8 cellular contexts compared by ENCODE assay signal in genomic region chr11:12007769-12008737, GRCh38. TPM values are rescaled to one million over a fixed set of nuclear protein-coding genes. Genes with fewer than 3 reads are reported as not detected.
DNase-seq lines count a peak whose midpoint lies in the region; ATAC-seq, FAIRE-seq and TF ChIP-seq lines count a peak whose summit lies in the region.

Gene DKK3 (minus strand): TSS chr11:12008626. CDS start chr11:12008582, 44 bp downstream.

- no peak within 1 kb of the TSS for H3K27ac Mint-ChIP-seq in activated naive CD8-positive, alpha-beta T cell
- peak within 1 kb of the TSS; percentile 82 for H3K27ac Mint-ChIP-seq in osteocyte (ENCODE audit: unreplicated experiment)

- ATAC-seq in GM21526 (IDR thresholded peaks at IDR 0.05; ENCODE audit: low FRiP score, unreplicated experiment): no peak

- no peaks in the 10 kb centered on the region for H3K36me3 Mint-ChIP-seq in activated naive CD8-positive, alpha-beta T cell
- H3K36me3 Mint-ChIP-seq in osteocyte (ENCODE audit: unreplicated experiment): peaks cover 6% of the 10 kb centered on the region

- peak within 1 kb of the TSS; percentile 64 for H3K4me3 ChIP-seq in HFF-Myc (replicated peaks; ENCODE audit: low read depth, low read length)

- DNase-seq in HFF-Myc (ENCODE audit: extremely low read depth, low read depth) (no peak), head of caudate nucleus (peak; percentile 27 to 84 (median 63)), osteocyte (ENCODE audit: extremely low spot score, unreplicated experiment) (no peak), SW480 (ENCODE audit: low spot score) (no peak), GM19239 (ENCODE audit: insufficient read length, low spot score) (no peak), NCI-H82 (lab: John Stamatoyannopoulos, UW) (no peak)

- TF ChIP-seq CTCF in HFF-Myc (IDR thresholded peaks at IDR 0.05; ENCODE audit: low read depth, low read length, missing control alignments) (no peak), osteocyte (IDR thresholded peaks at IDR 0.05) (no peak)

- no peaks in the 10 kb centered on the region for H3K9me3 Mint-ChIP-seq in activated naive CD8-positive, alpha-beta T cell (ENCODE audit: low read depth)
- no peaks in the 10 kb centered on the region for H3K9me3 Mint-ChIP-seq in osteocyte (ENCODE audit: unreplicated experiment)

- no peak for FAIRE-seq in GM19239 (lab: Jason Lieb, UNC)

- H3K4me3 Mint-ChIP-seq in activated naive CD8-positive, alpha-beta T cell: peak within 1 kb of the TSS; percentile 80
- peak within 1 kb of the TSS; percentile 91 for H3K4me3 Mint-ChIP-seq in osteocyte (ENCODE audit: unreplicated experiment)

- intact Hi-C loops in head of caudate nucleus (cut with DNase I): no loop called here

- H3K4me1 Mint-ChIP-seq in activated naive CD8-positive, alpha-beta T cell (ENCODE audit: low read depth): peaks cover 14% of the 10 kb centered on the region
- H3K4me1 Mint-ChIP-seq in osteocyte (ENCODE audit: unreplicated experiment): peaks cover 54% of the 10 kb centered on the region

- peaks cover 50% of the 10 kb centered on the region for H3K27me3 Mint-ChIP-seq in activated naive CD8-positive, alpha-beta T cell
- H3K27me3 Mint-ChIP-seq in osteocyte (ENCODE audit: unreplicated experiment): no peaks in the 10 kb centered on the region

RNA-seq across cellular contexts. Expression of gene DKK3, which starts in this region (rescaled TPM):
- 548 and 587 TPM in 2 replicates for total RNA-seq in osteocyte

Comparison
In these comparisons a context has a peak if more than half of its experiments do, and no peak if none do; other contexts are left out.
1. DNase-seq: peak in head of caudate nucleus (42 of 42); none in HFF-Myc (single experiment), osteocyte (single experiment), SW480 (single experiment), GM19239 (single experiment) and NCI-H82 (single experiment).